Comparison of ENCODE assay signal across 18 cellular contexts in the genomic region with DNA sequence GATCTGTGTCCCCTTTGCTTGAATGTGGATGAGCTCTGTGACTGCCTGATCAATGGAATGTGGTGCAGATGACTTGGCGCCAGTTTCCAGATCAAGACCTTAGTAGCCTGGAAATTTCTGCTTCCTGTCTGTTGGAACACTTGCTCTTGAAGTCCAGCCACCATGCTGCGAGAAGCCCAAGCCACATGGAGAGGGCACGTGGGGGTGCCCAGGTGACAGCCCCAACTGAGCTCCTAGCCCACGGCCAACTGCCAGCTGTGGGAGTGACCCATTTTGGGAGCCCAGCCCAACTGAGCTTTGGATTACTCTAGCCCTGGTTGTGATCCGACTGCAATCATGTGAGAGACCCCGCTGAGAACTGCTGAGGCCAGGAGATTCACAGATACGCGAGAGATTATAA. TPM values are rescaled to one million over a fixed set of nuclear protein-coding genes. Genes with fewer than 3 reads are reported as not detected.
DNase-seq lines count a peak whose midpoint lies in the region; ATAC-seq and TF ChIP-seq lines count a peak whose summit lies in the region.
"Had no signal": no experiment of that assay in that cellular context is flagged by ENCODE, and none has a peak within 500 bp of the region (broad histone marks: within the 10 kb centered on the region; RNA-seq: fewer than 3 reads in every experiment).

No MANE protein-coding gene starts in this region.

- no peaks in the 10 kb centered on the region for H3K27me3 Mint-ChIP-seq in activated CD8-positive, alpha-beta memory T cell treated with anti-CD3 and anti-CD28 coated beads, Interleukin-2, amount 10 ng/mL, durations not matched to agents 7 days and 5 days
- H3K27me3 Mint-ChIP-seq: CD4-positive, CD25-positive, alpha-beta regulatory T cell had no signal

- no peak overlapping the region for H3K4me3 ChIP-seq in RWPE2 (ENCODE audit: severe bottlenecking)
- H3K4me3 ChIP-seq in upper lobe of left lung, result no peak overlapping the region
- H3K4me3 ChIP-seq: BLaER1 had no signal

- intact Hi-C loops in posterior vena cava (cut with DNase I), result no loop called here

- H3K27ac Mint-ChIP-seq in activated CD8-positive, alpha-beta memory T cell treated with anti-CD3 and anti-CD28 coated beads, Interleukin-2, amount 10 ng/mL, durations not matched to agents 7 days and 5 days, result peak overlapping the region; percentile 29
- H3K27ac Mint-ChIP-seq: B cell; CD8-positive, alpha-beta T cell had no signal

- no peak overlapping the region for H3K4me3 Mint-ChIP-seq in activated CD8-positive, alpha-beta memory T cell treated with anti-CD3 and anti-CD28 coated beads, Interleukin-2, amount 10 ng/mL, durations not matched to agents 7 days and 5 days
- H3K4me3 Mint-ChIP-seq: B cell; CD4-positive, CD25-positive, alpha-beta regulatory T cell; CD8-positive, alpha-beta T cell; H9 had no signal

- no peaks in the 10 kb centered on the region for H3K27me3 ChIP-seq in RWPE2 (ENCODE audit: insufficient read depth, poor library complexity, severe bottlenecking)
- no peaks in the 10 kb centered on the region for H3K27me3 ChIP-seq in upper lobe of left lung
- H3K27me3 ChIP-seq: BLaER1 had no signal

- no peaks in the 10 kb centered on the region for H3K9me3 Mint-ChIP-seq in activated CD8-positive, alpha-beta memory T cell treated with anti-CD3 and anti-CD28 coated beads, Interleukin-2, amount 10 ng/mL, durations not matched to agents 7 days and 5 days (ENCODE audit: low read depth)
- H3K9me3 Mint-ChIP-seq: CD4-positive, CD25-positive, alpha-beta regulatory T cell; CD8-positive, alpha-beta T cell; H9 had no signal

- no peak for DNase-seq in activated CD8-positive, alpha-beta memory T cell treated with anti-CD3 and anti-CD28 coated beads, Interleukin-2, amount 10 ng/mL, durations not matched to agents 7 days and 5 days
- no peak for DNase-seq in activated CD8-positive, alpha-beta memory T cell treated with anti-CD3 and anti-CD28 coated beads for 24 hours
- DNase-seq in RWPE2 (ENCODE audit: low spot score) (peak; percentile 19), posterior vena cava (ENCODE audit: low spot score) (peak; percentile 55), NCI-H446 treated with DMSO at 0.1 percent for 48 hours (lab: John Stamatoyannopoulos, UW) (no peak), upper lobe of left lung (no peak)
- DNase-seq: Caco-2; CD4-positive, CD25-positive, alpha-beta regulatory T cell; CD8-positive, alpha-beta T cell; DMS153; DND-41; H9 had no signal

- TF ChIP-seq CTCF in RWPE2 (IDR thresholded peaks at IDR 0.05; ENCODE audit: poor library complexity, severe bottlenecking) (no peak), upper lobe of left lung (IDR thresholded peaks at IDR 0.05) (no peak)

- no peaks in the 10 kb centered on the region for H3K36me3 ChIP-seq in RWPE2 (ENCODE audit: low read depth)
- H3K36me3 ChIP-seq in upper lobe of left lung, result no peaks in the 10 kb centered on the region
- H3K36me3 ChIP-seq: BLaER1 had no signal

- TF ChIP-seq POLR2A in upper lobe of left lung (IDR thresholded peaks at IDR 0.05), result no peak

- ATAC-seq in activated CD8-positive, alpha-beta memory T cell treated with anti-CD3 and anti-CD28 coated beads, Interleukin-2, amount 10 ng/mL, durations not matched to agents 7 days and 5 days, result no peak
- ATAC-seq in RWPE2 (ENCODE audit: low read depth), result no peak
- no peak for ATAC-seq in upper lobe of left lung (ENCODE audit: low FRiP score in 2 of 2)
- ATAC-seq: CD8-positive, alpha-beta T cell; HCT116 had no signal

- peaks cover 1% of the 10 kb centered on the region for H3K36me3 Mint-ChIP-seq in activated CD8-positive, alpha-beta memory T cell treated with anti-CD3 and anti-CD28 coated beads, Interleukin-2, amount 10 ng/mL, durations not matched to agents 7 days and 5 days
- H3K36me3 Mint-ChIP-seq: CD4-positive, CD25-positive, alpha-beta regulatory T cell; CD8-positive, alpha-beta T cell had no signal

- CTCF ChIA-PET in activated CD8-positive, alpha-beta memory T cell treated with anti-CD3 and anti-CD28 coated beads, Interleukin-2, amount 10 ng/mL, durations not matched to agents 7 days and 5 days (lab: Charles Lee), result interaction anchor here (0.7 to 1.6 kb wide), 3 partner anchors 94 to 612 kb away, joined by 3 to 7 read pairs (median 3); no protein-coding TSS in a partner anchor

- 71 to 86% methylated on average over 7 to 8 of the region's 8 CpGs for WGBS in upper lobe of left lung, 2 donors

- no peaks in the 10 kb centered on the region for H3K4me1 ChIP-seq in RWPE2 (ENCODE audit: insufficient read depth, poor library complexity, severe bottlenecking)
- H3K4me1 ChIP-seq in upper lobe of left lung, result peaks cover 0 to 10% (median 2%) of the 10 kb centered on the region in 4 donors

- TF ChIP-seq EP300 in upper lobe of left lung (IDR thresholded peaks at IDR 0.05), result no peak

- H3K27ac ChIP-seq in RWPE2 (ENCODE audit: poor library complexity, severe bottlenecking) (no peak overlapping the region), upper lobe of left lung (no peak overlapping the region)
- H3K27ac ChIP-seq: 22Rv1, BLaER1, C4-2B had no signal

- H3K9me3 ChIP-seq in RWPE2 (ENCODE audit: severe bottlenecking), result no peaks in the 10 kb centered on the region
- H3K9me3 ChIP-seq in upper lobe of left lung, result no peaks in the 10 kb centered on the region
- H3K9me3 ChIP-seq: BLaER1, Caco-2 had no signal

- peaks cover 49% of the 10 kb centered on the region for H3K4me1 Mint-ChIP-seq in activated CD8-positive, alpha-beta memory T cell treated with anti-CD3 and anti-CD28 coated beads, Interleukin-2, amount 10 ng/mL, durations not matched to agents 7 days and 5 days

RNA-seq across cellular contexts. Expression of a gene that starts 3.3 kb away (rescaled TPM):
- total RNA-seq in activated CD8-positive, alpha-beta memory T cell treated with anti-CD3 and anti-CD28 coated beads, Interleukin-2, amount 10 ng/mL, durations not matched to agents 7 days and 5 days, result 10 to 100 TPM in 1 of 2 experiments, 1 to 10 TPM in 1; 8.0 to 24.1 TPM
- total RNA-seq in posterior vena cava (10 to 100 TPM; 12.3 to 35.7 TPM), upper lobe of left lung (10 to 100 TPM; 12.3 to 65.2 (median 40.9) TPM)
- total RNA-seq: Caco-2 had no signal

RNA-seq across cellular contexts. Expression of a gene that starts 39.5 kb away (rescaled TPM):
- not detected for total RNA-seq in activated CD8-positive, alpha-beta memory T cell treated with anti-CD3 and anti-CD28 coated beads, Interleukin-2, amount 10 ng/mL, durations not matched to agents 7 days and 5 days
- total RNA-seq in posterior vena cava (not detected), upper lobe of left lung (not detected)
- total RNA-seq: B cell; Caco-2; CD4-positive, CD25-positive, alpha-beta regulatory T cell; CD8-positive, alpha-beta T cell; H4 had no signal

RNA-seq across cellular contexts. Expression of a gene that starts 42.5 kb away (rescaled TPM):
- not detected for total RNA-seq in activated CD8-positive, alpha-beta memory T cell treated with anti-CD3 and anti-CD28 coated beads, Interleukin-2, amount 10 ng/mL, durations not matched to agents 7 days and 5 days
- total RNA-seq in posterior vena cava, result under 1 TPM; 0.05 to 0.10 TPM
- total RNA-seq in upper lobe of left lung, result under 1 TPM in 1 of 6 donors, not detected in 5; 0.27 TPM
- total RNA-seq: H4 had no signal

RNA-seq across cellular contexts. Expression of a gene that starts 53.9 kb away (rescaled TPM):
- total RNA-seq in activated CD8-positive, alpha-beta memory T cell treated with anti-CD3 and anti-CD28 coated beads, Interleukin-2, amount 10 ng/mL, durations not matched to agents 7 days and 5 days, result 10 to 100 TPM; 55.4 to 99.1 TPM
- 10 to 100 TPM; 13.0 to 23.9 TPM for total RNA-seq in posterior vena cava
- 100 to 1,000 TPM in 1 of 6 donors, 10 to 100 TPM in 5; 44.0 to 103 (median 83.7) TPM for total RNA-seq in upper lobe of left lung
- total RNA-seq: H4 had no signal

Comparison
In these comparisons a context has a peak if more than half of its experiments do, and no peak if none do; other contexts are left out.
1. DNase-seq: peak in RWPE2 (single experiment) and posterior vena cava (single experiment); none in activated CD8-positive, alpha-beta memory T cell treated with anti-CD3 and anti-CD28 coated beads, Interleukin-2, amount 10 ng/mL, durations not matched to agents 7 days and 5 days (single experiment), activated CD8-positive, alpha-beta memory T cell treated with anti-CD3 and anti-CD28 coated beads for 24 hours (single experiment), NCI-H446 treated with DMSO at 0.1 percent for 48 hours (single experiment) and upper lobe of left lung (0 of 2).